ENCODE assay signal across 8 cellular contexts in genomic region chr1:9233942-9234222, GRCh38. TPM values are rescaled to one million over a fixed set of nuclear protein-coding genes. Genes with fewer than 3 reads are reported as not detected.
DNase-seq lines count a peak whose midpoint lies in the region; ATAC-seq, FAIRE-seq and TF ChIP-seq lines count a peak whose summit lies in the region.

No MANE protein-coding gene starts in this region.

- intact Hi-C loops in GM12878 (cut with micrococcal nuclease; ENCODE audit: unreplicated experiment) (loop anchor here (2.0 kb wide), 1 partner anchor 33 kb away; no protein-coding TSS in a partner anchor), lower lobe of right lung (cut with DNase I) (no loop called here)

- peaks cover 6% of the 10 kb centered on the region for H3K79me2 ChIP-seq in GM12878 (ENCODE audit: control insufficient read depth, insufficient read depth, low read length)

- no peaks in the 10 kb centered on the region for H4K20me1 ChIP-seq in GM12878 (ENCODE audit: control insufficient read depth, insufficient read depth)

- in situ Hi-C loops in GM12878 (cut with MboI): no loop called here

- TF ChIP-seq RAD21 in GM12878 (IDR thresholded peaks at IDR 0.05; ENCODE audit: insufficient read depth, low read depth, low read length): no peak

- peaks cover 12% of the 10 kb centered on the region for H3K4me1 ChIP-seq in GM12878 (ENCODE audit: control insufficient read depth, insufficient read depth, low read length)
- H3K4me1 ChIP-seq in lower lobe of right lung: peaks cover 54% of the 10 kb centered on the region
- peaks cover 0 to 50% (median 39%) of the 10 kb centered on the region in 4 donors for H3K4me1 ChIP-seq in tibial nerve

- TF ChIP-seq POLR2A in GM12878 (IDR thresholded peaks at IDR 0.05; ENCODE audit: low read depth, low read length) (no peak), tibial nerve (IDR thresholded peaks at IDR 0.05) (no peak)

- peak overlapping the region; percentile 93 for H2AFZ ChIP-seq in GM12878 (ENCODE audit: control insufficient read depth, low read depth, low read length)

- SMC1A ChIA-PET in GM12878 (lab: Charles Lee; ENCODE audit: uncharacterized antibody, unreplicated experiment): interaction anchor here (1.0 to 4.0 kb wide), 2 partner anchors 33 to 123 kb away, joined by 3 to 16 read pairs; no protein-coding TSS in a partner anchor

- H3K4me1 Mint-ChIP-seq in activated T-cell treated with anti-CD3 and anti-CD28 coated beads, Interleukin-2, amount 50 U/mL, for 72 hours (ENCODE audit: low read depth): peaks cover 63% of the 10 kb centered on the region

- no peak for DNase-seq in activated T-cell treated with anti-CD3 and anti-CD28 coated beads, Interleukin-2, amount 50 U/mL, for 72 hours
- no peak for DNase-seq in activated T-cell treated with anti-CD3 and anti-CD28 coated beads for 4 hours
- DNase-seq in GM12878 (ENCODE audit: low read depth, low spot score): no peak
- no peak for DNase-seq in lower lobe of right lung
- no peak for DNase-seq in tibial nerve (ENCODE audit: low spot score in 2 of 2)
- no peak for DNase-seq in NOMO-1 (lab: John Stamatoyannopoulos, UW; ENCODE audit: unreplicated experiment in 2 of 2)

- BruUV-seq in GM12878 (replicated peaks; lab: Mats Ljungman, UMichigan): TSS peak; percentile 88

- POLR2A ChIA-PET in GM12878 (lab: Charles Lee): interaction anchor here (0.7 to 2.5 kb wide), 4 partner anchors 14 to 483 kb away, joined by 3 to 8 read pairs (median 4); no protein-coding TSS in a partner anchor

- H3K9me3 Mint-ChIP-seq in activated T-cell treated with anti-CD3 and anti-CD28 coated beads, Interleukin-2, amount 50 U/mL, for 72 hours: no peaks in the 10 kb centered on the region

- peak overlapping the region; percentile 49; the same call in 1 of the 2 replicates for H3K4me3 ChIP-seq in GM12878
- H3K4me3 ChIP-seq in lower lobe of right lung: peak overlapping the region; percentile 64
- peak overlapping the region in 3 of 4 donors; percentile 48 to 80 (median 72) for H3K4me3 ChIP-seq in tibial nerve

- TF ChIP-seq EP300 in GM12878 (IDR thresholded peaks at IDR 0.05; ENCODE audit: borderline replicate concordance in 1 of 2, control insufficient read depth in 1 of 2, low read depth in 2 of 2, low read length in 2 of 2): no peak
- no peak for TF ChIP-seq EP300 in tibial nerve (IDR thresholded peaks at IDR 0.05)

- H3K36me3 ChIP-seq in GM12878 (ENCODE audit: control insufficient read depth in 2 of 2, insufficient read depth in 2 of 2, low read length in 1 of 2): no peaks in the 10 kb centered on the region
- H3K36me3 ChIP-seq in lower lobe of right lung: no peaks in the 10 kb centered on the region
- no peaks in the 10 kb centered on the region for H3K36me3 ChIP-seq in tibial nerve

- FAIRE-seq in GM12878 (lab: Jason Lieb, UNC): no peak

- CTCF ChIA-PET in GM12878 (lab: Yijun Ruan, JAX): interaction anchor here (0.6 to 2.6 kb wide), 17 partner anchors 9 to 341 kb away, joined by 3 to 8 read pairs (median 3); partner anchors contain the start of gene GPR157

- 39% methylated on average over 3 of the region's 3 CpGs for WGBS in GM12878 (ENCODE audit: insufficient coverage, insufficient replicate concordance, low lambda C conversion rate, missing lambda C conversion rate)
- WGBS in tibial nerve, 2 donors: 49 to 63% methylated on average over 3 of the region's 3 CpGs

- peak overlapping the region; percentile 91 for H3K4me2 ChIP-seq in GM12878 (ENCODE audit: control insufficient read depth, insufficient read depth)

- H3K27ac Mint-ChIP-seq in activated T-cell treated with anti-CD3 and anti-CD28 coated beads, Interleukin-2, amount 50 U/mL, for 72 hours: peak overlapping the region; percentile 93

- 0 out of 2 replicates have a peak overlapping the region, but pooled peaks have one; percentile 35 for H3K9ac ChIP-seq in GM12878 (ENCODE audit: control insufficient read depth, insufficient read depth, low read length)

- TF ChIP-seq CTCF in GM12878 (IDR thresholded peaks at IDR 0.05 in 2 of 3, conservative IDR thresholded peaks at IDR 0.05 in 1 of 3; ENCODE audit: control insufficient read depth in 2 of 3, extremely low read depth in 1 of 3, insufficient read depth in 1 of 3, low read depth in 3 of 3, low read length in 3 of 3): no peak
- TF ChIP-seq CTCF in lower lobe of right lung (IDR thresholded peaks at IDR 0.05): no peak
- TF ChIP-seq CTCF in tibial nerve (IDR thresholded peaks at IDR 0.05): no peak

- no peak for ATAC-seq in activated T-cell treated with anti-CD3 and anti-CD28 coated beads, Interleukin-2, amount 50 U/mL, for 72 hours (replicated peaks in 1 of 2)
- no peak for ATAC-seq in GM12878
- ATAC-seq in lower lobe of right lung: no peak
- no peak for ATAC-seq in HG03108 (IDR thresholded peaks at IDR 0.05; ENCODE audit: unreplicated experiment)
- no peak for ATAC-seq in GM21786 (IDR thresholded peaks at IDR 0.05; ENCODE audit: unreplicated experiment)

- H3K36me3 Mint-ChIP-seq in activated T-cell treated with anti-CD3 and anti-CD28 coated beads, Interleukin-2, amount 50 U/mL, for 72 hours (ENCODE audit: insufficient read depth in 2 of 2): peaks cover 0 to 1% of the 10 kb centered on the region in 2 donors

- H3K27ac ChIP-seq in GM12878 (ENCODE audit: control insufficient read depth, insufficient read depth): no peak overlapping the region; the same call in 1 of the 2 replicates
- peak overlapping the region; percentile 95 for H3K27ac ChIP-seq in lower lobe of right lung
- peak overlapping the region; percentile 86 to 98 (median 88) for H3K27ac ChIP-seq in tibial nerve

- H3K27me3 ChIP-seq in GM12878 (replicated peaks in 1 of 2; ENCODE audit: control insufficient read depth in 2 of 2, insufficient read depth in 2 of 2, low read length in 1 of 2): no peaks in the 10 kb centered on the region
- no peaks in the 10 kb centered on the region for H3K27me3 ChIP-seq in lower lobe of right lung (ENCODE audit: low read depth)
- H3K27me3 ChIP-seq in tibial nerve: no peaks in the 10 kb centered on the region

- RAD21 ChIA-PET in GM12878 (lab: Charles Lee; ENCODE audit: unreplicated experiment): interaction anchor here (0.9 kb wide), 2 partner anchors 37 to 258 kb away, joined by 3 to 4 read pairs; no protein-coding TSS in a partner anchor

- peak overlapping the region; percentile 94 for H3K4me3 Mint-ChIP-seq in activated T-cell treated with anti-CD3 and anti-CD28 coated beads, Interleukin-2, amount 50 U/mL, for 72 hours

- no peaks in the 10 kb centered on the region for H3K27me3 Mint-ChIP-seq in activated T-cell treated with anti-CD3 and anti-CD28 coated beads, Interleukin-2, amount 50 U/mL, for 72 hours (ENCODE audit: low read depth)

- H3K9me3 ChIP-seq in GM12878 (replicated peaks; ENCODE audit: control insufficient read depth, insufficient read depth, low read length) (peaks cover 3% of the 10 kb centered on the region), lower lobe of right lung (no peaks in the 10 kb centered on the region), tibial nerve (peaks cover 0 to 4% (median 0%) of the 10 kb centered on the region in 4 donors)

TF ChIP-seq in GM12878, 131 proteins besides CTCF, POLR2A, EP300 and RAD21 (continues in another document):
- TF ChIP-seq SREBF1 (IDR thresholded peaks at IDR 0.05; ENCODE audit: low read length): no peak
- TF ChIP-seq MYB (IDR thresholded peaks at IDR 0.05; ENCODE audit: borderline replicate concordance, low read depth, low read length): no peak
- TF ChIP-seq FOS (IDR thresholded peaks at IDR 0.05; ENCODE audit: borderline replicate concordance, extremely low read depth, insufficient read length): no peak

RNA-seq across cellular contexts. Expression of gene H6PD, which starts 0.7 kb away (rescaled TPM):
- 10 to 100 TPM; 20.2 to 21.0 TPM for total RNA-seq in activated T-cell treated with anti-CD3 and anti-CD28 coated beads, Interleukin-2, amount 50 U/mL, for 72 hours
- 14.4 and 15.0 TPM in 2 replicates for total RNA-seq in GM12878 (2013; cell fraction: nucleolus; rRNA removed)
- total RNA-seq in GM12878 (2014; rRNA removed): 9.7 and 10.4 TPM in 2 replicates
- total RNA-seq in GM12878 (2014; rRNA removed; fragmentation: Illumina TruSeq; extraction: Trizol): 8.1 and 9.4 TPM in 2 replicates
- 20.7 TPM in 2 replicates for total RNA-seq in GM12878 (2021)
- 4.9 TPM for polyA plus RNA-seq in GM12878 (2011; ENCODE audit: low read depth)
- 3.9 and 4.9 TPM in 2 replicates for polyA plus RNA-seq in GM12878 (2011; rRNA removed)
- polyA plus RNA-seq in GM12878 (2011; cell fraction: cytosol; rRNA removed): 6.3 and 6.4 TPM in 2 replicates
- 7.7 and 10.0 TPM in 2 replicates for polyA plus RNA-seq in GM12878 (2011; cell fraction: nucleus; rRNA removed)
- 7.3 and 7.7 TPM in 2 replicates for polyA plus RNA-seq in GM12878 (2012)
- polyA plus RNA-seq in GM12878 (2014; fragmentation: Illumina TruSeq; extraction: Trizol): 9.9 and 10.1 TPM in 2 replicates
- polyA plus RNA-seq in GM12878 (2014; fragmentation: Nextera tagmentation; extraction: Ambion mirVana): 1 to 10 TPM; 1.2 to 1.4 TPM
- polyA plus RNA-seq in GM12878 (2014; rRNA removed): 12.1 and 13.1 TPM in 2 replicates
- polyA plus RNA-seq in GM12878 (2016; fragmentation: Nextera tagmentation; extraction: Ambion mirVana): 1 to 10 TPM; 5.9 to 6.0 TPM
- 4.8 and 10.9 TPM in 2 replicates for polyA minus RNA-seq in GM12878 (2011; rRNA and poly(A)+ RNA removed)
- polyA minus RNA-seq in GM12878 (2011; cell fraction: cytosol; rRNA and poly(A)+ RNA removed): 5.1 and 5.9 TPM in 2 replicates
- 2.2 and 3.4 TPM in 2 replicates for polyA minus RNA-seq in GM12878 (2011; cell fraction: nucleus; rRNA and poly(A)+ RNA removed)
- total RNA-seq in lower lobe of right lung: 40.7 TPM
- 10 to 100 TPM; 53.1 to 88.6 (median 72.7) TPM for total RNA-seq in tibial nerve

RNA-seq across cellular contexts. Expression of gene SPSB1, which starts 58.8 kb away (rescaled TPM):
- 10 to 100 TPM; 12.2 to 15.6 TPM for total RNA-seq in activated T-cell treated with anti-CD3 and anti-CD28 coated beads, Interleukin-2, amount 50 U/mL, for 72 hours
- total RNA-seq in GM12878 (2013; cell fraction: nucleolus; rRNA removed): 0.96 and 1.3 TPM in 2 replicates
- 0.90 and 1.3 TPM in 2 replicates for total RNA-seq in GM12878 (2014; rRNA removed)
- 0.40 and 0.46 TPM in 2 replicates for total RNA-seq in GM12878 (2014; rRNA removed; fragmentation: Illumina TruSeq; extraction: Trizol)
- total RNA-seq in GM12878 (2021): 0.74 and 1.1 TPM in 2 replicates
- polyA plus RNA-seq in GM12878 (2011; ENCODE audit: low read depth): 0.38 TPM
- 0.23 and 0.43 TPM in 2 replicates for polyA plus RNA-seq in GM12878 (2011; rRNA removed)
- 0.52 and 0.63 TPM in 2 replicates for polyA plus RNA-seq in GM12878 (2011; cell fraction: cytosol; rRNA removed)
- polyA plus RNA-seq in GM12878 (2011; cell fraction: nucleus; rRNA removed): 0.45 and 0.47 TPM in 2 replicates
- 1.4 and 2.6 TPM in 2 replicates for polyA plus RNA-seq in GM12878 (2012)
- polyA plus RNA-seq in GM12878 (2014; fragmentation: Illumina TruSeq; extraction: Trizol): 0.46 and 2.1 TPM in 2 replicates
- polyA plus RNA-seq in GM12878 (2014; fragmentation: Nextera tagmentation; extraction: Ambion mirVana): under 1 TPM in 1 of 2 experiments, not detected in 1; 0.02 TPM
- polyA plus RNA-seq in GM12878 (2014; rRNA removed): 0.80 and 2.0 TPM in 2 replicates
- 1 to 10 TPM; 1.2 to 1.4 TPM for polyA plus RNA-seq in GM12878 (2016; fragmentation: Nextera tagmentation; extraction: Ambion mirVana)
- 0.37 and 0.57 TPM in 2 replicates for polyA minus RNA-seq in GM12878 (2011; rRNA and poly(A)+ RNA removed)
- polyA minus RNA-seq in GM12878 (2011; cell fraction: cytosol; rRNA and poly(A)+ RNA removed): 0.52 and 0.53 TPM in 2 replicates
- polyA minus RNA-seq in GM12878 (2011; cell fraction: nucleus; rRNA and poly(A)+ RNA removed): 0.36 TPM in 1 of 2 replicates, not detected in the other
- total RNA-seq in lower lobe of right lung: 14.7 TPM
- total RNA-seq in tibial nerve: 10 to 100 TPM; 18.9 to 64.9 (median 41.8) TPM
